In genomic region chr11:124800226-124800929, GRCh38 we compare ENCODE assay signal across 8 cellular contexts.
DNase-seq lines count a peak whose midpoint lies in the region; ATAC-seq lines count a peak whose summit lies in the region.

Gene MSANTD2, minus strand, starts transcription at chr11:124800406. Its CDS starts 26 bp downstream, at chr11:124800380.

- H3K9ac ChIP-seq in BLaER1 treated with 17β-estradiol and CSF1 and Interleukin-3, amounts not matched to agents 10 nM and 100 nM = peak within 1 kb of the TSS; percentile 83 to 96 (median 90)

- peak; percentile 71 for DNase-seq in GM19238 (ENCODE audit: insufficient read length, low spot score)
- DNase-seq in NCI-H774 (lab: John Stamatoyannopoulos, UW) = peak; percentile 68
- DNase-seq in activated CD8-positive, alpha-beta memory T cell treated with anti-CD3 and anti-CD28 coated beads for 1 hour (ENCODE audit: extremely low read depth in 1 of 2, low read depth in 1 of 2) = peak; percentile 16 to 73
- peak; percentile 64 to 75 (median 71) for DNase-seq in effector memory CD4-positive, alpha-beta T cell
- DNase-seq in medulla oblongata (ENCODE audit: extremely low spot score) = peak; percentile 94
- DNase-seq in stimulated activated CD8-positive, alpha-beta memory T cell treated with anti-CD3 and anti-CD28 coated beads, Interleukin-12 subunit alpha, Interleukin-12 subunit beta, amount 100 ng/mL, for 1 hour (ENCODE audit: low read depth) = peak; percentile 60

- no peaks in the 10 kb centered on the region for H3K9me3 ChIP-seq in BLaER1 treated with 17β-estradiol and CSF1 and Interleukin-3, amounts not matched to agents 10 nM and 100 nM (replicated peaks in 1 of 11)
- H3K9me3 ChIP-seq in effector memory CD4-positive, alpha-beta T cell (ENCODE audit: control insufficient read depth, low read length) = no peaks in the 10 kb centered on the region

- no peaks in the 10 kb centered on the region for H3K27me3 ChIP-seq in BLaER1 treated with 17β-estradiol and CSF1 and Interleukin-3, amounts not matched to agents 10 nM and 100 nM
- H3K27me3 ChIP-seq in effector memory CD4-positive, alpha-beta T cell (replicated peaks; ENCODE audit: control insufficient read depth, insufficient read depth, low read length, poor library complexity, severe bottlenecking) = no peaks in the 10 kb centered on the region

- peaks cover 0 to 45% (median 42%) of the 10 kb centered on the region in 11 experiments; a peak in 21 of 22 replicates for H4K20me1 ChIP-seq in BLaER1 treated with 17β-estradiol and CSF1 and Interleukin-3, amounts not matched to agents 10 nM and 100 nM

- peak within 1 kb of the TSS; percentile 69 to 97 (median 92) for H3K4me3 ChIP-seq in BLaER1 treated with 17β-estradiol and CSF1 and Interleukin-3, amounts not matched to agents 10 nM and 100 nM
- peak within 1 kb of the TSS; percentile 92 for H3K4me3 ChIP-seq in effector memory CD4-positive, alpha-beta T cell (ENCODE audit: insufficient read depth, low read depth, low read length, poor library complexity, severe bottlenecking)

- peaks cover 29 to 41% (median 32%) of the 10 kb centered on the region in 10 experiments for H3K4me1 ChIP-seq in BLaER1 treated with 17β-estradiol and CSF1 and Interleukin-3, amounts not matched to agents 10 nM and 100 nM
- peaks cover 9% of the 10 kb centered on the region for H3K4me1 ChIP-seq in effector memory CD4-positive, alpha-beta T cell (ENCODE audit: control insufficient read depth, insufficient read depth, low read length, poor library complexity, severe bottlenecking)

- peak; percentile 93 for ATAC-seq in HG03432 (IDR thresholded peaks at IDR 0.05; ENCODE audit: unreplicated experiment)

- H3K4me2 ChIP-seq in BLaER1 treated with 17β-estradiol and CSF1 and Interleukin-3, amounts not matched to agents 10 nM and 100 nM = peak within 1 kb of the TSS; percentile 78 to 98 (median 92)

- peak within 1 kb of the TSS; percentile 81 to 97 (median 95) for H3K27ac ChIP-seq in BLaER1 treated with 17β-estradiol and CSF1 and Interleukin-3, amounts not matched to agents 10 nM and 100 nM
- H3K27ac ChIP-seq in effector memory CD4-positive, alpha-beta T cell (ENCODE audit: insufficient read depth, low read length, poor library complexity, severe bottlenecking) = peak within 1 kb of the TSS; percentile 92

- H3K36me3 ChIP-seq in BLaER1 treated with 17β-estradiol and CSF1 and Interleukin-3, amounts not matched to agents 10 nM and 100 nM = no peaks in the 10 kb centered on the region
- H3K36me3 ChIP-seq in effector memory CD4-positive, alpha-beta T cell (ENCODE audit: control insufficient read depth, insufficient read depth, low read length) = no peaks in the 10 kb centered on the region

Comparison
In these comparisons a context has a peak if more than half of its experiments do, and no peak if none do; other contexts are left out.
1. Peak in every context shown above with its lines: DNase-seq, ATAC-seq, H3K4me3 ChIP-seq and H3K27ac ChIP-seq.